ENCODE assay signal across 8 cellular contexts in the genomic region with DNA sequence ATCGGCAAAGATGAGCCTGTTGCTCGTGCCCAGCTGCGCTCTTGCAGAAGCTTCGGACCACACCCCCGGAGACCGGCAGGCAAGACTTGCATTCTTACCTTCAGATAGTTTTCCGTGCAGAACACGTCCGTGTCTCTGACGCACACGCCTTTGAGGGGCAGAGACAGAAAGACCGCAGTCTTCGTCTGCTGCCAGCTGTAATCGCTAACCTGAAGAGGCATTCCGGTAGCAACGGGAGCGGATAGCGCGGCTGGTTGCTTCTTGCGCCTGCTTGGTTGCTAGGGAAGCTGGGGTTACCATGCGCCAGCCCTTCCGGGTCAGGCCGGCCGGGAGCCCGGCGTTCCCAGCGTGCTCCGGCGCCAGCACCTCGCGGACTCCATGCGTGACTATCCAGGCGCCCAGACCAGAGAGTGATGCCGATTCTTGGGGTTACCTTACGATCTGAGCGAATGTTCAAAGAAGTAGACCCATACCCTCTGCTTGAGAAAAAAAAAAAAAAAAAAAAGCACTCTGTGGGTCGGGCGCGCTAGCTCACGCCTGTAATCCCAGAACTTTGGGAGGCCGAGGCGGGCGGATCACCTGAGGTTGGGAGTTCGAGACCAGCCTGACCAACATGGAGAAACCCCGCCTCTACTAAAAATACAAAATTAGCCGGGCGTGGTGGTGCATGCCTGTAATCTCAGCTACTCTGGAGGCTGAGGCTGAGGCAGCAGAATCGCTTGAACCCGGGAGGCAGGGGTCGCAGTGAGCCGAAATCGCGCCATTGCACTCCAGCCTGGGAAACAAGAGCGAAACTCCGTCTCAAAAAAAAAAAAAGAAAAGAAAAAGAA. TPM values are rescaled to one million over a fixed set of nuclear protein-coding genes. Genes with fewer than 3 reads are reported as not detected.
DNase-seq lines count a peak whose midpoint lies in the region; ATAC-seq, FAIRE-seq and TF ChIP-seq lines count a peak whose summit lies in the region.
"Not testable (repeated sequence)": the region's sequence is repeated elsewhere in the genome, so short reads cannot be mapped to it uniquely, and the experiment has no call there.

No MANE protein-coding gene starts in this region.

- not testable (repeated sequence) for H4K91ac ChIP-seq in neuronal stem cell (ENCODE audit: low read depth, low read length, poor library complexity)

- peak overlapping the region; percentile 87 for H2AFZ ChIP-seq in neuronal stem cell (ENCODE audit: low read length)

- not testable (repeated sequence) for H3K4ac ChIP-seq in neuronal stem cell (ENCODE audit: low read length)

- H3K4me3 ChIP-seq in HAP-1 (peak overlapping the region; percentile 43), SJCRH30 (peak overlapping the region; percentile 60), gastroesophageal sphincter (peak overlapping the region; percentile 53 to 70), neuronal stem cell (ENCODE audit: low read length in 2 of 2) (peak overlapping the region; percentile 65 to 85), stomach (peak overlapping the region; percentile 50 to 94 (median 70))

- intact Hi-C loops in stomach (cut with DNase I; ENCODE audit: low total_unique reads), result not testable (repeated sequence)

- in situ Hi-C loops in HAP-1 (cut with MboI; ENCODE audit: low sequenced_read_pairs), result not testable (repeated sequence)

- not testable (repeated sequence) for TF ChIP-seq EP300 in gastroesophageal sphincter (IDR thresholded peaks at IDR 0.05); stomach (IDR thresholded peaks at IDR 0.05)

- not testable (repeated sequence) for H3K9me3 ChIP-seq in HAP-1; SJCRH30 (replicated peaks); gastroesophageal sphincter; neuronal stem cell (replicated peaks in 1 of 2; ENCODE audit: control insufficient read depth in 2 of 2, insufficient read depth in 1 of 2, low read depth in 1 of 2, low read length in 2 of 2); stomach

- not testable (repeated sequence) for TF ChIP-seq CTCF in gastroesophageal sphincter (IDR thresholded peaks at IDR 0.05); stomach (IDR thresholded peaks at IDR 0.05)

- not testable (repeated sequence) for H2BK5ac ChIP-seq in neuronal stem cell (ENCODE audit: low read length)

- TF ChIP-seq POLR2A in gastroesophageal sphincter (IDR thresholded peaks at IDR 0.05); stomach (IDR thresholded peaks at IDR 0.05): not testable (repeated sequence)

- not testable (repeated sequence) for H2BK120ac ChIP-seq in neuronal stem cell (ENCODE audit: low read depth, low read length)

- H2AK5ac ChIP-seq in neuronal stem cell (ENCODE audit: low read depth, low read length), result not testable (repeated sequence)

- H3K4me2 ChIP-seq in neuronal stem cell (ENCODE audit: insufficient read depth, low read length, poor library complexity, severe bottlenecking), result peak overlapping the region; percentile 52

- H3K79me1 ChIP-seq in neuronal stem cell (ENCODE audit: low read depth, low read length), result not testable (repeated sequence)

- H3K4me1 ChIP-seq in HAP-1, result peaks cover 19% of the 10 kb centered on the region
- H3K4me1 ChIP-seq in SJCRH30; neuronal stem cell (ENCODE audit: control insufficient read depth in 2 of 2, insufficient read depth in 1 of 2, low read depth in 1 of 2, low read length in 2 of 2): not testable (repeated sequence)
- H3K4me1 ChIP-seq in gastroesophageal sphincter, result peaks cover 0 to 18% (median 3%) of the 10 kb centered on the region in 3 donors
- H3K4me1 ChIP-seq in stomach, result peaks cover 3 to 19% (median 10%) of the 10 kb centered on the region in 4 donors

- peak; percentile 96 for ATAC-seq in gastroesophageal sphincter

- peak overlapping the region; percentile 88 for H3K9ac ChIP-seq in neuronal stem cell (ENCODE audit: low read depth, low read length, poor library complexity)

- H4K8ac ChIP-seq in neuronal stem cell (ENCODE audit: low read depth, low read length), result not testable (repeated sequence)

- H3K18ac ChIP-seq in neuronal stem cell (ENCODE audit: low read length), result peak overlapping the region; percentile 71

- H3K27ac ChIP-seq in SJCRH30; neuronal stem cell (replicated peaks; ENCODE audit: low read length): not testable (repeated sequence)
- H3K27ac ChIP-seq in gastroesophageal sphincter (peak overlapping the region in 2 of 4 donors; percentile 40 to 68), stomach (peak overlapping the region in 4 of 5 donors; percentile 36 to 55 (median 44))

- WGBS in gastroesophageal sphincter (ENCODE audit: low coverage in 1 of 2), 2 donors, result 25% methylated on average over 23 of the region's 55 CpGs; no CpG with 5 or more reads in 1 of the 2 donors
- WGBS in neuronal stem cell (ENCODE audit: extremely low coverage in 2 of 2, insufficient read length in 2 of 2, insufficient replicate concordance in 1 of 2), 2 donors, result no CpG with 5 or more reads among the region's 55 CpGs
- WGBS in stomach, 5 donors, result 11 to 13% (median 12%) methylated on average over 50 to 55 of the region's 55 CpGs

- H3K36me3 ChIP-seq in HAP-1 (replicated peaks); SJCRH30; gastroesophageal sphincter; neuronal stem cell (replicated peaks in 1 of 2; ENCODE audit: control insufficient read depth in 2 of 2, insufficient read depth in 2 of 2, low read length in 2 of 2); stomach: not testable (repeated sequence)

- H2BK12ac ChIP-seq in neuronal stem cell (ENCODE audit: low read length), result not testable (repeated sequence)

- DNase-seq in HAP-1 (ENCODE audit: low spot score in 2 of 2) (peak; percentile 81 to 90), M059J (ENCODE audit: low read depth) (peak; percentile 86), SJCRH30 (peak; percentile 86 to 90), neuronal stem cell (ENCODE audit: low spot score) (peak; percentile 67), stomach (peak; percentile 85)
- peak; percentile 8 to 60 (median 30) for DNase-seq in activated naive CD4-positive, alpha-beta T cell (lab: John Stamatoyannopoulos, UW)

- H2BK15ac ChIP-seq in neuronal stem cell (ENCODE audit: low read length), result not testable (repeated sequence)

- not testable (repeated sequence) for H3K27me3 ChIP-seq in HAP-1 (ENCODE audit: low read depth); SJCRH30; gastroesophageal sphincter; neuronal stem cell (ENCODE audit: control insufficient read depth in 3 of 3, insufficient read depth in 3 of 3, low read depth in 1 of 3, low read length in 3 of 3); stomach

- FAIRE-seq in G401.6 (lab: Jason Lieb, UNC), result peak; percentile 94

- H3K14ac ChIP-seq in neuronal stem cell (ENCODE audit: low read length), result not testable (repeated sequence)

- H3K23ac ChIP-seq in neuronal stem cell (ENCODE audit: low read depth, low read length, poor library complexity), result peak overlapping the region; percentile 52

RNA-seq across cellular contexts. Expression of a gene that starts 9.7 kb away (rescaled TPM):
- total RNA-seq in M059J (2014; rRNA removed; shearing (Covaris generic)), result 4.2 and 5.0 TPM in 2 replicates
- total RNA-seq in SJCRH30 (2014; rRNA removed; shearing (Covaris generic)), result 0.30 and 1.1 TPM in 2 replicates
- total RNA-seq in gastroesophageal sphincter, result 1 to 10 TPM in 2 of 4 donors, under 1 TPM in 1, not detected in 1; 0.40 to 3.5 (median 1.5) TPM
- polyA plus RNA-seq in neuronal stem cell (2013, experiment 1 of 2), result 9.3 TPM
- polyA plus RNA-seq in neuronal stem cell (2013, experiment 2 of 2), result 10.0 TPM
- 1 to 10 TPM in 2 of 5 donors, not detected in 3; 1.3 to 8.9 TPM for total RNA-seq in stomach
- 1 to 10 TPM; 1.0 to 1.8 (median 1.2) TPM for polyA plus RNA-seq in stomach

Comparison
In these comparisons a context has a peak if more than half of its experiments do, and no peak if none do; other contexts are left out.
1. DNase-seq: peak in every context shown above with its lines; median percentile 88 in SJCRH30; 86 in M059J; 86 in HAP-1; 85 in stomach; 67 in neuronal stem cell; 30 in activated naive CD4-positive, alpha-beta T cell.